8 cellular contexts compared by ENCODE assay signal in genomic region chr5:179530069-179530998, GRCh38. TPM values are rescaled to one million over a fixed set of nuclear protein-coding genes. Genes with fewer than 3 reads are reported as not detected.
A peak's percentile ranks its signal among the peaks of the same experiment; 100 is the strongest.
DNase-seq lines count a peak whose midpoint lies in the region; ATAC-seq lines count a peak whose summit lies in the region.

No MANE protein-coding gene starts in this region.

- H3K4me1 Mint-ChIP-seq in activated CD4-positive, alpha-beta memory T cell treated with anti-CD3 and anti-CD28 coated beads for 36 hours (ENCODE audit: low read depth) = peaks cover 10% of the 10 kb centered on the region

- no peaks in the 10 kb centered on the region for H3K9me3 ChIP-seq in endocrine pancreas (ENCODE audit: control insufficient read depth, low read length)

- ATAC-seq in GM18867 (IDR thresholded peaks at IDR 0.05; ENCODE audit: unreplicated experiment) (peak; percentile 73), HG03196 (IDR thresholded peaks at IDR 0.05; ENCODE audit: unreplicated experiment) (peak; percentile 81)

- H3K27me3 ChIP-seq in endocrine pancreas (ENCODE audit: control insufficient read depth, insufficient read depth, low read length) = no peaks in the 10 kb centered on the region

- no peak overlapping the region for H3K27ac Mint-ChIP-seq in activated CD4-positive, alpha-beta memory T cell treated with anti-CD3 and anti-CD28 coated beads for 36 hours

- H3K4me3 ChIP-seq in endocrine pancreas (ENCODE audit: control insufficient read depth, insufficient read depth, low read length) = peak overlapping the region; percentile 34

- peak overlapping the region; percentile 50 for H3K4me3 Mint-ChIP-seq in activated CD4-positive, alpha-beta memory T cell treated with anti-CD3 and anti-CD28 coated beads for 36 hours

- intact Hi-C loops in activated CD4-positive, alpha-beta memory T cell treated with anti-CD3 and anti-CD28 coated beads for 36 hours (cut with micrococcal nuclease) = no loop called here

- H3K9ac ChIP-seq in endocrine pancreas (ENCODE audit: control insufficient read depth, insufficient read depth, low read length) = peak overlapping the region; percentile 49

- POLR2A ChIA-PET in activated CD4-positive, alpha-beta memory T cell treated with anti-CD3 and anti-CD28 coated beads for 36 hours (lab: Charles Lee) = interaction anchor here (1.3 kb wide), 1 partner anchor 93 kb away, joined by 3 read pairs; the partner anchor contains the start of gene HNRNPH1

- H3K27me3 Mint-ChIP-seq in activated CD4-positive, alpha-beta memory T cell treated with anti-CD3 and anti-CD28 coated beads for 36 hours = no peaks in the 10 kb centered on the region

- no peaks in the 10 kb centered on the region for H3K4me1 ChIP-seq in endocrine pancreas (ENCODE audit: control insufficient read depth, insufficient read depth, low read length)

- H3K9me3 Mint-ChIP-seq in activated CD4-positive, alpha-beta memory T cell treated with anti-CD3 and anti-CD28 coated beads for 36 hours = no peaks in the 10 kb centered on the region

- H3K36me3 Mint-ChIP-seq in activated CD4-positive, alpha-beta memory T cell treated with anti-CD3 and anti-CD28 coated beads for 36 hours = no peaks in the 10 kb centered on the region

- H3K36me3 ChIP-seq in endocrine pancreas (ENCODE audit: control insufficient read depth, insufficient read depth, low read length) = no peaks in the 10 kb centered on the region

- peak; percentile 76 for DNase-seq in activated CD4-positive, alpha-beta memory T cell treated with anti-CD3 and anti-CD28 coated beads for 36 hours
- DNase-seq in mucosa of gallbladder (ENCODE audit: low spot score) (peak; percentile 64), NOMO-1 treated with dmso at 0.1 percent for 144 hours (lab: John Stamatoyannopoulos, UW; ENCODE audit: unreplicated experiment) (no peak), SW480 (ENCODE audit: low spot score) (no peak)
- DNase-seq in stimulated activated CD8-positive, alpha-beta memory T cell treated with anti-CD3 and anti-CD28 coated beads, Interleukin-4, amount 100 ng/mL, for 48 hours = peak; percentile 84

- CTCF ChIA-PET in activated CD4-positive, alpha-beta memory T cell treated with anti-CD3 and anti-CD28 coated beads for 36 hours (lab: Charles Lee) = no interaction called here

RNA-seq across cellular contexts. Expression of gene RUFY1, which starts 20.0 kb away (rescaled TPM):
- 10 to 100 TPM; 30.3 to 34.0 TPM for total RNA-seq in activated CD4-positive, alpha-beta memory T cell treated with anti-CD3 and anti-CD28 coated beads for 36 hours
- total RNA-seq in mucosa of gallbladder = 54.7 TPM

Comparison
In these comparisons a context has a peak if more than half of its experiments do, and no peak if none do; other contexts are left out.
1. DNase-seq: peak in activated CD4-positive, alpha-beta memory T cell treated with anti-CD3 and anti-CD28 coated beads for 36 hours (single experiment), mucosa of gallbladder (single experiment) and stimulated activated CD8-positive, alpha-beta memory T cell treated with anti-CD3 and anti-CD28 coated beads, Interleukin-4, amount 100 ng/mL, for 48 hours (single experiment); none in NOMO-1 treated with dmso at 0.1 percent for 144 hours (single experiment) and SW480 (single experiment).